ENCODE assay signal across 1 cellular context in genomic region chr17:78111727-78112507, GRCh38.
TF ChIP-seq lines count a peak whose summit lies in the region.

No MANE protein-coding gene starts in this region.

TF ChIP-seq in HCT116, 20 proteins besides CTCF, POLR2A, EP300 and RAD21:
- no peak for TF ChIP-seq ZFX (IDR thresholded peaks at IDR 0.05)
- TF ChIP-seq YY1 (IDR thresholded peaks at IDR 0.05; ENCODE audit: extremely low read depth, insufficient replicate concordance, low read depth, low read length): no peak
- TF ChIP-seq EZH2phosphoT487 (IDR thresholded peaks at IDR 0.05; ENCODE audit: borderline replicate concordance): no peak
- TF ChIP-seq ELF1 (IDR thresholded peaks at IDR 0.05; ENCODE audit: borderline replicate concordance, low read depth): no peak
- TF ChIP-seq MAX (IDR thresholded peaks at IDR 0.05): no peak
- no peak for TF ChIP-seq ATF3 (IDR thresholded peaks at IDR 0.05)
- TF ChIP-seq FOSL1 (IDR thresholded peaks at IDR 0.05; ENCODE audit: low read depth): no peak
- no peak for TF ChIP-seq ZNF274 (IDR thresholded peaks at IDR 0.05; ENCODE audit: low read depth, low read length)
- TF ChIP-seq SIN3A (IDR thresholded peaks at IDR 0.05; ENCODE audit: low read depth): no peak
- no peak for TF ChIP-seq CEBPB (IDR thresholded peaks at IDR 0.05; ENCODE audit: low read depth)
- no peak for TF ChIP-seq POLR2AphosphoS5 (IDR thresholded peaks at IDR 0.05; ENCODE audit: low read depth, low read length)
- no peak for TF ChIP-seq REST (IDR thresholded peaks at IDR 0.05; ENCODE audit: low read depth)
- no peak for TF ChIP-seq SRF (IDR thresholded peaks at IDR 0.05; ENCODE audit: low read depth)
- no peak for TF ChIP-seq EGR1 (IDR thresholded peaks at IDR 0.05; ENCODE audit: low read depth)
- no peak for TF ChIP-seq CBX3 (IDR thresholded peaks at IDR 0.05; ENCODE audit: low read depth)
- no peak for TF ChIP-seq JUND (IDR thresholded peaks at IDR 0.05)
- no peak for TF ChIP-seq TCF7L2 (IDR thresholded peaks at IDR 0.05; ENCODE audit: borderline replicate concordance, extremely low read depth, insufficient read depth, insufficient read length)
- no peak for TF ChIP-seq ZBTB33 (IDR thresholded peaks at IDR 0.05; ENCODE audit: extremely low read depth, insufficient replicate concordance, low read length)
- TF ChIP-seq SP1 (IDR thresholded peaks at IDR 0.05; ENCODE audit: low read depth): no peak
